In genomic region chr3:29065211-29065785, GRCh38 we compare ENCODE assay signal across 1 cellular context.
TF ChIP-seq lines count a peak whose summit lies in the region.

No MANE protein-coding gene starts in this region.

TF ChIP-seq in GM23338, 12 proteins besides CTCF, POLR2A, EP300 and RAD21 (continued from another document):
- no peak for TF ChIP-seq ETS1 (IDR thresholded peaks at IDR 0.05)
- TF ChIP-seq CREB1 (CRISPR knock-in tag; IDR thresholded peaks at IDR 0.05; ENCODE audit: low read depth), result no peak
- no peak for TF ChIP-seq NANOG (IDR thresholded peaks at IDR 0.05; ENCODE audit: borderline replicate concordance)
- no peak for TF ChIP-seq JUNB (IDR thresholded peaks at IDR 0.05; ENCODE audit: unreplicated experiment)
- no peak for TF ChIP-seq EZH2 (IDR thresholded peaks at IDR 0.05; ENCODE audit: low read depth, unreplicated experiment)
- TF ChIP-seq ZNF114 (CRISPR knock-in tag; IDR thresholded peaks at IDR 0.05), result no peak
